Comparison of ENCODE assay signal across 8 cellular contexts in the genomic region with DNA sequence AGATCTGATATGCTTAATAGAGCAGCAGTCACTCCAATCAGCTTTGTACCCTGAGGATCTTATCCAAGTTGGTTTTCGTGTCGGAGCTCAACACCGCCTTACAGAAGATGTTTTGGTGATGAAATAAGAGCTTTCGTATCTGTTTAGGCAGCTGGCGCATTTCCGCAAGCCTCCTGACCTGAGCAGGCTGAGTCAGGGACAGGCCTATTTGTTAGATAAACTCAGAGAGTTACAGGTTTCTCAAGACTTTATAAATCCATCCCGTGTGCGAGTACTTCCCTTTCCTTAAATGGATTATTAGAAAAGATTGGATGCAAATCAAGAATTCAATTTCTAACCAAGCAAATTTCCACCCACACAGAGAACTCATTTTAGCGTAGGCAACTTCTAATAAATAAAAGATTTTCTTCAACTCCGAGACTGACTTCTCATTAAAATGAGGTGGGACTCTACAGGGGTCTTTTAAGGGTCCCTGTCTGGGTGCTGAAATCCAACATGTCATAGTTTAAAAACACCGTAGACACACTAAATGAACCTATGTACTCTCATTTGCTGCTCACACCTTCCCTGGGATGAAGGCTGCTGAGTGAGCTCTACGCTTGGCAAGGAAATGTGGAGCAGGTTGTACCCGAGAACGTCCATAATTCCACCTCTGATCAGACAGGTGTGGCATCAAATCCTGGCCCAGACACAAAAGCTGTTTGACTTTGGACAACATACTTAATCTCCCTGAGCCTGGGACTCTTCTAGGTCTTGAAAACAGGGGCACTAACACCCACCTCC.
DNase-seq lines count a peak whose midpoint lies in the region; ATAC-seq, FAIRE-seq and TF ChIP-seq lines count a peak whose summit lies in the region.
"Had no signal": no experiment of that assay in that cellular context is flagged by ENCODE, and none has a peak within 500 bp of the region (broad histone marks: within the 10 kb centered on the region; RNA-seq: fewer than 3 reads in every experiment).

No MANE protein-coding gene starts in this region.

- no peak for ATAC-seq in GM21381 (IDR thresholded peaks at IDR 0.05; ENCODE audit: unreplicated experiment)
- ATAC-seq: GM12878 had no signal

- peak; percentile 11 for DNase-seq in NB4 (ENCODE audit: low read depth)
- DNase-seq in epidermal melanocyte (ENCODE audit: insufficient read length, low spot score), result peak; percentile 28
- DNase-seq in mucosa of gallbladder (ENCODE audit: low spot score), result peak; percentile 87
- peak; percentile 82 for DNase-seq in urothelium cell line (ENCODE audit: low spot score)
- no peak for DNase-seq in ecto neural progenitor cell (ENCODE audit: low spot score)
- DNase-seq in NCI-H748 (lab: John Stamatoyannopoulos, UW; ENCODE audit: unreplicated experiment), result no peak

- no peak for FAIRE-seq in urothelium cell line (lab: Jason Lieb, UNC)
- FAIRE-seq: GM12878 had no signal

- TF ChIP-seq CTCF in NB4 (IDR thresholded peaks at IDR 0.05; ENCODE audit: low read depth, low read length), result no peak

- H3K4me3 ChIP-seq in NB4 (ENCODE audit: low read depth, low read length), result no peak overlapping the region
- H3K4me3 ChIP-seq: GM12878 had no signal

- TF ChIP-seq POLR2A in NB4 (IDR thresholded peaks at IDR 0.05; ENCODE audit: extremely low read depth, insufficient read length), result no peak

Comparison
In these comparisons a context has a peak if more than half of its experiments do, and no peak if none do; other contexts are left out.
1. DNase-seq: peak in NB4 (single experiment), epidermal melanocyte (single experiment), mucosa of gallbladder (single experiment) and urothelium cell line (single experiment); none in ecto neural progenitor cell (single experiment) and NCI-H748 (single experiment).